In genomic region chr22:16601437-16602223, GRCh38 we compare ENCODE assay signal across 11 cellular contexts. TPM values are rescaled to one million over a fixed set of nuclear protein-coding genes. Genes with fewer than 3 reads are reported as not detected.
DNase-seq lines count a peak whose midpoint lies in the region; ATAC-seq and TF ChIP-seq lines count a peak whose summit lies in the region.
"Had no signal": no experiment of that assay in that cellular context is flagged by ENCODE, and none has a peak within 500 bp of the region (broad histone marks: within the 10 kb centered on the region; RNA-seq: fewer than 3 reads in every experiment).

No MANE protein-coding gene starts in this region.

- H3K4me2 ChIP-seq in hepatocyte, result no peak overlapping the region

- no peaks in the 10 kb centered on the region for H3K79me2 ChIP-seq in hepatocyte

- H3K4me3 ChIP-seq in AG04449 (ENCODE audit: low read depth, low read length) (peak overlapping the region; percentile 38), hepatocyte (no peak overlapping the region)

- H3K9me2 ChIP-seq in hepatocyte (replicated peaks; ENCODE audit: insufficient read depth), result no peaks in the 10 kb centered on the region

- no peaks in the 10 kb centered on the region for H3K9me3 ChIP-seq in hepatocyte (ENCODE audit: low read depth)

- H3K27me3 ChIP-seq in hepatocyte, result no peaks in the 10 kb centered on the region

- H3K36me3 ChIP-seq in hepatocyte (replicated peaks; ENCODE audit: insufficient read depth, low read depth), result no peaks in the 10 kb centered on the region

- no peaks in the 10 kb centered on the region for H3K4me1 ChIP-seq in hepatocyte (ENCODE audit: insufficient read depth)

- H3K27ac ChIP-seq in epithelial cell of prostate, result peak overlapping the region; percentile 30
- H3K27ac ChIP-seq in hepatocyte, result no peak overlapping the region

- POLR2A ChIA-PET in AG04449 (lab: Yijun Ruan, JAX), result no interaction called here
- POLR2A ChIA-PET in GM10248 (lab: Yijun Ruan, JAX), result no interaction called here

- DNase-seq in AG04449 (ENCODE audit: low read depth, low spot score) (no peak), LHCN-M2 (ENCODE audit: low read depth) (peak; percentile 12), epithelial cell of prostate (ENCODE audit: low read depth, low spot score) (no peak), omental fat pad (ENCODE audit: low spot score) (no peak), germinal center (ENCODE audit: low spot score) (no peak), hepatocyte (ENCODE audit: low spot score) (no peak), GM10248 (ENCODE audit: extremely low spot score) (no peak)
- DNase-seq: NCI-H524 treated with DMSO at 0.1 percent for 48 hours had no signal

- ATAC-seq in omental fat pad (ENCODE audit: low FRiP score), result peak; percentile 26
- ATAC-seq in GM19324 (IDR thresholded peaks at IDR 0.05; ENCODE audit: low FRiP score, unreplicated experiment), result no peak

- H4K20me1 ChIP-seq in hepatocyte (ENCODE audit: insufficient read depth, poor library complexity, severe bottlenecking), result no peaks in the 10 kb centered on the region

- CTCF ChIA-PET in AG04449 (lab: Yijun Ruan, JAX), result no interaction called here
- CTCF ChIA-PET in GM10248 (lab: Yijun Ruan, JAX), result no interaction called here

- WGBS in hepatocyte (ENCODE audit: low lambda C conversion rate, missing lambda C conversion rate), result 100% methylated on average over 1 of the region's 100 CpGs

- TF ChIP-seq CTCF in AG04449 (IDR thresholded peaks at IDR 0.05; ENCODE audit: insufficient read depth, low read length, missing control alignments), result no peak
- TF ChIP-seq CTCF in omental fat pad (IDR thresholded peaks at IDR 0.05), result no peak
- no peak for TF ChIP-seq CTCF in hepatocyte (IDR thresholded peaks at IDR 0.05; ENCODE audit: poor library complexity)
- no peak for TF ChIP-seq CTCF in GM10248 (IDR thresholded peaks at IDR 0.05; ENCODE audit: control extremely low read depth, extremely low read depth, low read depth, missing control alignments)

- H2AFZ ChIP-seq in hepatocyte, result no peak overlapping the region

RNA-seq across cellular contexts. Expression of gene CCT8L2, which starts 9.0 kb away (rescaled TPM):
- not detected in 2 replicates for total RNA-seq in LHCN-M2 (2014; rRNA removed)
- polyA plus RNA-seq in LHCN-M2 (2012), result not detected
- not detected for total RNA-seq in omental fat pad
- total RNA-seq in hepatocyte, result not detected in 2 replicates
- not detected in 2 replicates for polyA plus RNA-seq in hepatocyte
- total RNA-seq: Daoy, ureter had no signal
